Comparison of ENCODE assay signal across 13 cellular contexts in the genomic region with DNA sequence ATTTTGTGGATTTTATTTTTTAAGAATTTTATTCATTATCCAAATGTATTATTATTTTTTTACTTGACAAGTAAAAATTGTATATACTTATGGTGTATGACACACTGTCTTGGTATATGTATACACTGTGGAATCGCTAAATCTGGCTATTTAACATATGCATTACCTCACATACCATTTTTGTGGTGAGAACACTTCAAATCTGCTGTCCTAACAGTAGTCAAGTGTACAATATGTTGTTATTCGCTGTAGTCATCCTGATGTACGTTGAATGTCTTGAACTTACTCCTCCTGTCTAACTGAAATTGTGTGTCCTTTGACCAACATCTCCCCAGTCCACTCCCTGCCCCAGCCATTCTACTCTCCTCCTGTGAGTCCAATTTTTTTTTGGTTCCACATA.
"Had no signal": no experiment of that assay in that cellular context is flagged by ENCODE, and none has a peak within 500 bp of the region (broad histone marks: within the 10 kb centered on the region; RNA-seq: fewer than 3 reads in every experiment).

No MANE protein-coding gene starts in this region.

- H3K4me3 ChIP-seq: dorsolateral prefrontal cortex, lung had no signal

- FAIRE-seq: astrocyte had no signal

- DNase-seq: activated CD4-positive, alpha-beta T cell treated with anti-CD3 and anti-CD28 coated beads, Interleukin-2, amount 50 U/mL, for 48 hours; activated CD4-positive, CD25-positive, alpha-beta regulatory T cell treated with anti-CD3 and anti-CD28 coated beads, Interleukin-2, amount 50 U/mL, for 72 hours; activated CD8-positive, alpha-beta memory T cell treated with anti-CD3 and anti-CD28 coated beads, Interleukin-2, amount 10 ng/mL, durations not matched to agents 7 days and 5 days; activated naive CD4-positive, alpha-beta T cell treated with anti-CD3 and anti-CD28 coated beads for 36 hours; activated T-cell treated with anti-CD3 and anti-CD28 coated beads, Interleukin-2, amount 50 U/mL, for 1 hour; dorsolateral prefrontal cortex; endodermal cell; stimulated activated CD4-positive, alpha-beta T cell treated with anti-CD3 and anti-CD28 coated beads, Interleukin-2, amount 100 ng/mL, for 48 hours; stimulated activated naive CD4-positive, alpha-beta T cell; T-helper 1 cell had no signal

- H3K27me3 ChIP-seq: dorsolateral prefrontal cortex had no signal

- H3K27ac ChIP-seq: dorsolateral prefrontal cortex had no signal

- ATAC-seq: activated CD8-positive, alpha-beta memory T cell treated with anti-CD3 and anti-CD28 coated beads, Interleukin-2, amount 10 ng/mL, durations not matched to agents 7 days and 5 days; SK-N-SH treated with all-trans-retinoic acid at 6 μM for 48 hours had no signal
